18 cellular contexts compared by ENCODE assay signal in the genomic region with DNA sequence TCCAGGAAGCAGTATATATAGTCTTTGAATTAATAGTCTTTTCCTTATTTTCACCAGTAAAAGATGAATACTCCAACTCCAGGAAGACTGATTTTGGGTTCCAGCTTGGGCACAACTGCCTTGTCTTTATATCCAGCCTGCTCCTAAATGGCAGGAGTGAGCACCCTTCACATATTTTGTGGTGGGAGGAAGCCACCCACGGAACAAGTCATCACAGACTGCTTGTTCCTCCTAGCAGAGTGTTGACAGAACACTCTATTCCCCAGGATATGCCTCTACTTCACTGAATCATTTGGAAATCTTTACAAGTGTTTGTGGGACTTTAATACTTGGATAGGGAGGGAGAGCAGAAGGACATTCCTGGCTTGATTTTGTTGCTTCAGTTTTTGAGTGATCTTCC. TPM values are rescaled to one million over a fixed set of nuclear protein-coding genes. Genes with fewer than 3 reads are reported as not detected.
DNase-seq lines count a peak whose midpoint lies in the region; ATAC-seq, FAIRE-seq and TF ChIP-seq lines count a peak whose summit lies in the region.
"Had no signal": no experiment of that assay in that cellular context is flagged by ENCODE, and none has a peak within 500 bp of the region (broad histone marks: within the 10 kb centered on the region; RNA-seq: fewer than 3 reads in every experiment).

No MANE protein-coding gene starts in this region.

- H3K27ac ChIP-seq in lung (ENCODE audit: low read depth in 1 of 2, low read length in 1 of 2) = no peak overlapping the region
- H3K27ac ChIP-seq in CD8-positive, alpha-beta memory T cell (ENCODE audit: low read depth, low read length) = no peak overlapping the region
- H3K27ac ChIP-seq: HL-60 had no signal

- WGBS in lung, 2 donors = 39 to 44% methylated on average over 1 of the region's 1 CpG

- peaks cover 0 to 10% (median 5%) of the 10 kb centered on the region in 5 donors for H3K9me3 Mint-ChIP-seq in CD8-positive, alpha-beta memory T cell

- no peaks in the 10 kb centered on the region for H3K27me3 Mint-ChIP-seq in CD8-positive, alpha-beta memory T cell
- H3K27me3 Mint-ChIP-seq: CD4-positive, CD25-positive, alpha-beta regulatory T cell had no signal

- H3K4me3 ChIP-seq in lung = no peak overlapping the region
- no peak overlapping the region for H3K4me3 ChIP-seq in CD8-positive, alpha-beta memory T cell (ENCODE audit: low read length)
- H3K4me3 ChIP-seq: HAP-1 had no signal

- ATAC-seq in lung (ENCODE audit: insufficient read depth, low FRiP score) (peak; percentile 75), HG02840 (IDR thresholded peaks at IDR 0.05; ENCODE audit: low FRiP score, unreplicated experiment) (no peak)

- TF ChIP-seq CTCF in lung (IDR thresholded peaks at IDR 0.05; ENCODE audit: control extremely low read depth, extremely low read depth) = no peak

- no peak overlapping the region for H3K4me3 Mint-ChIP-seq in CD8-positive, alpha-beta memory T cell
- H3K4me3 Mint-ChIP-seq: CD4-positive, CD25-positive, alpha-beta regulatory T cell had no signal

- POLR2A ChIA-PET in CD8-positive, alpha-beta memory T cell (lab: Charles Lee) = no interaction called here

- CTCF ChIA-PET in CD8-positive, alpha-beta memory T cell (lab: Charles Lee) = no interaction called here

- no peaks in the 10 kb centered on the region for H3K36me3 ChIP-seq in lung (ENCODE audit: control insufficient read depth in 2 of 2, insufficient read depth in 2 of 2, low read length in 2 of 2)
- H3K36me3 ChIP-seq in CD8-positive, alpha-beta memory T cell (ENCODE audit: insufficient read depth, low read length) = no peaks in the 10 kb centered on the region
- H3K36me3 ChIP-seq: BE2C, HAP-1 had no signal

- H3K27me3 ChIP-seq in lung (ENCODE audit: control insufficient read depth, insufficient read depth) = no peaks in the 10 kb centered on the region
- H3K27me3 ChIP-seq in CD8-positive, alpha-beta memory T cell (ENCODE audit: insufficient read depth, low read length, poor library complexity, severe bottlenecking) = no peaks in the 10 kb centered on the region
- H3K27me3 ChIP-seq: BE2C had no signal

- no peaks in the 10 kb centered on the region for H3K4me1 Mint-ChIP-seq in CD8-positive, alpha-beta memory T cell
- H3K4me1 Mint-ChIP-seq: CD4-positive, CD25-positive, alpha-beta regulatory T cell had no signal

- FAIRE-seq in GM12891 (lab: Jason Lieb, UNC) = no peak

- H3K27ac Mint-ChIP-seq in CD8-positive, alpha-beta memory T cell = no peak overlapping the region
- H3K27ac Mint-ChIP-seq: CD4-positive, CD25-positive, alpha-beta regulatory T cell had no signal

- no peaks in the 10 kb centered on the region for H3K9me3 ChIP-seq in lung (ENCODE audit: control insufficient read depth in 2 of 2, insufficient read depth in 1 of 2, low read length in 1 of 2)
- no peaks in the 10 kb centered on the region for H3K9me3 ChIP-seq in CD8-positive, alpha-beta memory T cell (ENCODE audit: low read length)
- H3K9me3 ChIP-seq: BE2C, Caco-2, HAP-1 had no signal

- DNase-seq in astrocyte of the hippocampus (ENCODE audit: low read depth, low spot score) = peak; percentile 5
- peak in 30 of 42 donors; percentile 8 to 73 (median 29) for DNase-seq in head of caudate nucleus
- DNase-seq in lung (ENCODE audit: low spot score) = no peak
- DNase-seq in GM12891 (ENCODE audit: insufficient read length, low spot score) = no peak
- DNase-seq in NCI-H2107 (lab: John Stamatoyannopoulos, UW) = no peak
- DNase-seq in CD8-positive, alpha-beta memory T cell = no peak
- DNase-seq: BE2C; C1 segment of cervical spinal cord; Caco-2; CD4-positive, CD25-positive, alpha-beta regulatory T cell; DMS79 treated with DMSO at 0.1 percent for 48 hours; GF-D8 had no signal

- intact Hi-C loops in head of caudate nucleus (cut with DNase I) = no loop called here

- H3K36me3 Mint-ChIP-seq in CD8-positive, alpha-beta memory T cell = no peaks in the 10 kb centered on the region
- H3K36me3 Mint-ChIP-seq: CD4-positive, CD25-positive, alpha-beta regulatory T cell had no signal

- no peaks in the 10 kb centered on the region for H3K4me1 ChIP-seq in lung (ENCODE audit: control insufficient read depth in 2 of 2, insufficient read depth in 2 of 2, low read length in 2 of 2)
- no peaks in the 10 kb centered on the region for H3K4me1 ChIP-seq in CD8-positive, alpha-beta memory T cell (ENCODE audit: insufficient read depth, low read length)
- H3K4me1 ChIP-seq: BE2C, HAP-1 had no signal

- TF ChIP-seq POLR2A in GM12891 (IDR thresholded peaks at IDR 0.05; ENCODE audit: low read depth, low read length) = no peak

TF ChIP-seq in GM12891, 5 proteins besides CTCF, POLR2A, EP300 and RAD21:
- no peak for TF ChIP-seq PAX5 (IDR thresholded peaks at IDR 0.05; ENCODE audit: insufficient read depth, low read length, severe bottlenecking)
- no peak for TF ChIP-seq TAF1 (IDR thresholded peaks at IDR 0.05; ENCODE audit: low read depth, low read length)
- TF ChIP-seq POU2F2 (IDR thresholded peaks at IDR 0.05; ENCODE audit: low read depth, low read length) = no peak
- TF ChIP-seq POLR2AphosphoS5 (IDR thresholded peaks at IDR 0.05; ENCODE audit: low read depth, low read length) = no peak
- no peak for TF ChIP-seq SPI1 (IDR thresholded peaks at IDR 0.05; ENCODE audit: low read depth, low read length)

RNA-seq across cellular contexts. Expression of a gene that starts 31.7 kb away (rescaled TPM):
- 1 to 10 TPM in 1 of 2 donors, under 1 TPM in 1; 0.51 to 2.4 TPM for total RNA-seq in lung
- polyA plus RNA-seq in lung = under 1 TPM; 0.03 to 0.04 TPM
- polyA plus RNA-seq in GM12891 (2012; ENCODE audit: low read depth, missing spikeins) = not detected
- not detected for total RNA-seq in CD8-positive, alpha-beta memory T cell
- polyA plus RNA-seq in CD8-positive, alpha-beta memory T cell = not detected
- total RNA-seq: A172; CD4-positive, CD25-positive, alpha-beta regulatory T cell; H4; HT1080 had no signal
- polyA plus RNA-seq: CD4-positive, CD25-positive, alpha-beta regulatory T cell had no signal

Comparison
In these comparisons a context has a peak if more than half of its experiments do, and no peak if none do; other contexts are left out.
1. DNase-seq: peak in astrocyte of the hippocampus (single experiment) and head of caudate nucleus (30 of 42); none in lung (single experiment), GM12891 (single experiment), NCI-H2107 (single experiment) and CD8-positive, alpha-beta memory T cell (0 of 5).